10 cellular contexts compared by ENCODE assay signal in genomic region chr20:18005170-18005989, GRCh38. TPM values are rescaled to one million over a fixed set of nuclear protein-coding genes. Genes with fewer than 3 reads are reported as not detected.
DNase-seq lines count a peak whose midpoint lies in the region; ATAC-seq and TF ChIP-seq lines count a peak whose summit lies in the region.
"Had no signal": no experiment of that assay in that cellular context is flagged by ENCODE, and none has a peak within 500 bp of the region (broad histone marks: within the 10 kb centered on the region; RNA-seq: fewer than 3 reads in every experiment).

No MANE protein-coding gene starts in this region.

- no peaks in the 10 kb centered on the region for H3K36me3 Mint-ChIP-seq in T-cell
- H3K36me3 Mint-ChIP-seq: activated naive CD4-positive, alpha-beta T cell treated with anti-CD3 and anti-CD28 coated beads, Interleukin-2, amount 50 U/mL, for 24 hours had no signal

- DNase-seq in middle frontal gyrus (ENCODE audit: extremely low spot score, low spot score) = peak; percentile 33
- DNase-seq in uterus = no peak
- no peak for DNase-seq in T-cell
- no peak for DNase-seq in NCI-H1436 treated with DMSO at 0.1 percent for 48 hours (lab: John Stamatoyannopoulos, UW)
- DNase-seq in amniotic stem cell (lab: John Stamatoyannopoulos, UW) = no peak

- H3K27me3 ChIP-seq in uterus = no peaks in the 10 kb centered on the region

- no peaks in the 10 kb centered on the region for H3K4me1 ChIP-seq in uterus

- TF ChIP-seq POLR2A in uterus (IDR thresholded peaks at IDR 0.05) = no peak

- H3K4me3 Mint-ChIP-seq in T-cell = no peak overlapping the region
- H3K4me3 Mint-ChIP-seq: activated naive CD4-positive, alpha-beta T cell treated with anti-CD3 and anti-CD28 coated beads, Interleukin-2, amount 50 U/mL, for 24 hours had no signal

- no peak for TF ChIP-seq CTCF in uterus (IDR thresholded peaks at IDR 0.05)

- no peaks in the 10 kb centered on the region for H3K27me3 Mint-ChIP-seq in T-cell
- H3K27me3 Mint-ChIP-seq: activated naive CD4-positive, alpha-beta T cell treated with anti-CD3 and anti-CD28 coated beads, Interleukin-2, amount 50 U/mL, for 24 hours had no signal

- CTCF ChIA-PET in T-cell (lab: Charles Lee) = no interaction called here

- no peaks in the 10 kb centered on the region for H3K36me3 ChIP-seq in uterus

- no peaks in the 10 kb centered on the region for H3K9me3 Mint-ChIP-seq in T-cell
- H3K9me3 Mint-ChIP-seq: activated naive CD4-positive, alpha-beta T cell treated with anti-CD3 and anti-CD28 coated beads, Interleukin-2, amount 50 U/mL, for 24 hours had no signal

- peak; percentile 91 for ATAC-seq in GM18520 (IDR thresholded peaks at IDR 0.05; ENCODE audit: unreplicated experiment)
- ATAC-seq in GM21786 (IDR thresholded peaks at IDR 0.05; ENCODE audit: unreplicated experiment) = peak; percentile 96
- peak; percentile 76 for ATAC-seq in HG03575 (IDR thresholded peaks at IDR 0.05; ENCODE audit: extremely low read depth, insufficient number of reproducible peaks, low FRiP score, unreplicated experiment)
- no peak for ATAC-seq in T-cell (replicated peaks in 1 of 4)

- peaks cover 0 to 4% (median 0%) of the 10 kb centered on the region in 3 donors for H3K4me1 Mint-ChIP-seq in T-cell
- H3K4me1 Mint-ChIP-seq: activated naive CD4-positive, alpha-beta T cell treated with anti-CD3 and anti-CD28 coated beads, Interleukin-2, amount 50 U/mL, for 24 hours had no signal

- intact Hi-C loops in uterus (cut with DNase I; ENCODE audit: low total_unique reads) = no loop called here

- no peak overlapping the region for H3K27ac Mint-ChIP-seq in T-cell
- H3K27ac Mint-ChIP-seq: activated naive CD4-positive, alpha-beta T cell treated with anti-CD3 and anti-CD28 coated beads, Interleukin-2, amount 50 U/mL, for 24 hours had no signal

- no peak overlapping the region for H3K4me3 ChIP-seq in uterus

- no peak overlapping the region for H3K27ac ChIP-seq in uterus

- POLR2A ChIA-PET in T-cell (lab: Charles Lee) = no interaction called here

- H3K9me3 ChIP-seq in uterus = no peaks in the 10 kb centered on the region

RNA-seq across cellular contexts. Expression of gene MGME1, which starts 36.6 kb away (rescaled TPM):
- total RNA-seq in uterus (10 to 100 TPM in 1 of 4 donors, 1 to 10 TPM in 3; 3.3 to 18.5 (median 5.8) TPM), T-cell (10 to 100 TPM in 3 of 5 donors, 1 to 10 TPM in 2; 7.3 to 15.0 (median 12.8) TPM)

RNA-seq across cellular contexts. Expression of gene SNX5, which starts 36.8 kb away (rescaled TPM):
- total RNA-seq in uterus (100 to 1,000 TPM in 2 of 4 donors, 10 to 100 TPM in 2; 71.2 to 207 (median 110) TPM), T-cell (10 to 100 TPM; 53.6 to 68.9 (median 56.7) TPM)

RNA-seq across cellular contexts. Expression of gene OVOL2, which starts 52.3 kb away (rescaled TPM):
- total RNA-seq in uterus (1 to 10 TPM in 1 of 4 donors, under 1 TPM in 1, not detected in 2; 0.30 to 2.4 TPM), T-cell (not detected)
- total RNA-seq: glomerular endothelial cell had no signal

Comparison
In these comparisons a context has a peak if more than half of its experiments do, and no peak if none do; other contexts are left out.
1. ATAC-seq: peak in GM18520 (single experiment), GM21786 (single experiment) and HG03575 (single experiment); none in T-cell (0 of 4).